8 cellular contexts compared by ENCODE assay signal in genomic region chr1:55702064-55702463, GRCh38.
DNase-seq lines count a peak whose midpoint lies in the region; ATAC-seq, FAIRE-seq and TF ChIP-seq lines count a peak whose summit lies in the region.

No MANE protein-coding gene starts in this region.

- TF ChIP-seq CTCF in IMR-90 (conservative IDR thresholded peaks at IDR 0.05; ENCODE audit: low read depth, low read length) = peak; percentile 49
- peak; percentile 63 to 85 (median 68) for TF ChIP-seq CTCF in adrenal gland (IDR thresholded peaks at IDR 0.05)
- TF ChIP-seq CTCF in HepG2 (CRISPR knock-in tag; IDR thresholded peaks at IDR 0.05) = peak; percentile 54

- in situ Hi-C loops in IMR-90 (cut with MboI; ENCODE audit: low sequenced_read_pairs) (no loop called here), HepG2 (cut with HindIII; ENCODE audit: extremely low pct_ligation_motif_present, low pct_unique_long_range_greater_than_20kb) (no loop called here)

- no peak overlapping the region for H2AFZ ChIP-seq in IMR-90 (replicated peaks; ENCODE audit: low read length, poor library complexity)
- no peak overlapping the region for H2AFZ ChIP-seq in HepG2 (ENCODE audit: low read length)

- H3K27me3 ChIP-seq in IMR-90 (ENCODE audit: control insufficient read depth, insufficient read depth, low read length) (no peaks in the 10 kb centered on the region), adrenal gland (no peaks in the 10 kb centered on the region), HepG2 (ENCODE audit: control insufficient read depth in 1 of 2, insufficient read depth in 2 of 2, low read length in 2 of 2) (no peaks in the 10 kb centered on the region)

- peak overlapping the region; percentile 84 for H2BK120ac ChIP-seq in IMR-90 (ENCODE audit: low read depth, low read length)

- peak overlapping the region; percentile 6 to 52; a peak in 3 of 4 replicates for H4K8ac ChIP-seq in IMR-90 (ENCODE audit: low read depth in 2 of 2, low read length in 2 of 2)

- H3K36me3 Mint-ChIP-seq in activated CD4-positive, alpha-beta T cell treated with anti-CD3 and anti-CD28 coated beads for 36 hours (ENCODE audit: low read depth) = no peaks in the 10 kb centered on the region

- 93% methylated on average over 1 of the region's 1 CpG; no CpG with 5 or more reads in 1 of the 2 experiments for WGBS in IMR-90 (ENCODE audit: extremely low coverage in 2 of 2, insufficient read length in 1 of 2), 2 experiments
- WGBS in adrenal gland, 4 donors = 53 to 62% (median 58%) methylated on average over 1 of the region's 1 CpG
- WGBS in HepG2 (ENCODE audit: low lambda C conversion rate) = 15% methylated on average over 1 of the region's 1 CpG

- no TSS peak for BruUV-seq in IMR-90 (replicated peaks; lab: Mats Ljungman, UMichigan)
- BruUV-seq in HepG2 (replicated peaks; lab: Mats Ljungman, UMichigan) = no TSS peak

- no peaks in the 10 kb centered on the region for H3K9me3 ChIP-seq in IMR-90 (ENCODE audit: control insufficient read depth, insufficient read depth, low read length)
- no peaks in the 10 kb centered on the region for H3K9me3 ChIP-seq in adrenal gland (replicated peaks in 1 of 3)
- H3K9me3 ChIP-seq in HepG2 (ENCODE audit: low read length) = no peaks in the 10 kb centered on the region

- peak overlapping the region; percentile 71 for H2BK5ac ChIP-seq in IMR-90 (ENCODE audit: low read depth, low read length, poor library complexity, severe bottlenecking)

- TF ChIP-seq RAD21 in IMR-90 (IDR thresholded peaks at IDR 0.05; ENCODE audit: low read length) (peak; percentile 42), HepG2 (CRISPR knock-in tag; IDR thresholded peaks at IDR 0.05) (peak; percentile 59)

- H3K18ac ChIP-seq in IMR-90 (ENCODE audit: low read depth, low read length) = peak overlapping the region; percentile 96

- CTCF ChIA-PET in IMR-90 (lab: Yijun Ruan, JAX) = interaction anchor here (1.0 to 1.4 kb wide), 2 partner anchors 145 to 882 kb away, joined by 3 to 4 read pairs; no protein-coding TSS in a partner anchor
- CTCF ChIA-PET in HepG2 (lab: Yijun Ruan, JAX; ENCODE audit: low intra/inter-chr PET ratio, low total read pairs) = interaction anchor here (1.3 kb wide), 1 partner anchor 191 kb away, joined by 4 read pairs; no protein-coding TSS in a partner anchor
- CTCF ChIA-PET in activated CD4-positive, alpha-beta T cell treated with anti-CD3 and anti-CD28 coated beads for 36 hours (lab: Charles Lee) = interaction anchor here (0.7 kb wide), 1 partner anchor 1129 kb away, joined by 3 read pairs; no protein-coding TSS in a partner anchor

- H3K4me2 ChIP-seq in IMR-90 (ENCODE audit: low read depth, low read length) (no peak overlapping the region), HepG2 (ENCODE audit: low read depth, low read length) (no peak overlapping the region)

- no peak overlapping the region for H3K4me3 Mint-ChIP-seq in activated CD4-positive, alpha-beta T cell treated with anti-CD3 and anti-CD28 coated beads for 36 hours

- peak overlapping the region; percentile 93; the same call in 2 of the 3 replicates for H2BK15ac ChIP-seq in IMR-90 (ENCODE audit: low read depth, low read length)

- H3K4ac ChIP-seq in IMR-90 (ENCODE audit: low read depth, low read length) = peak overlapping the region; percentile 80

- peaks cover 8% of the 10 kb centered on the region for H3K9me1 ChIP-seq in IMR-90 (ENCODE audit: insufficient read depth, low read length)

- H3K27ac ChIP-seq in IMR-90 (ENCODE audit: insufficient read depth, low read length) (peak overlapping the region; percentile 22; the same call in 1 of the 2 replicates), adrenal gland (no peak overlapping the region), HepG2 (ENCODE audit: extremely low read length, insufficient read depth, low read length) (no peak overlapping the region)

- TF ChIP-seq EP300 in HepG2 (IDR thresholded peaks at IDR 0.05; ENCODE audit: low read depth in 2 of 2, low read length in 2 of 2) = no peak
- TF ChIP-seq EP300 in HepG2 (CRISPR knock-in tag; IDR thresholded peaks at IDR 0.05; ENCODE audit: borderline replicate concordance) = no peak

- H3K27ac Mint-ChIP-seq in activated CD4-positive, alpha-beta T cell treated with anti-CD3 and anti-CD28 coated beads for 36 hours = no peak overlapping the region

- POLR2A ChIA-PET in IMR-90 (lab: Charles Lee; ENCODE audit: unreplicated experiment) (no interaction called here), HepG2 (lab: Yijun Ruan, JAX) (no interaction called here)
- POLR2A ChIA-PET in activated CD4-positive, alpha-beta T cell treated with anti-CD3 and anti-CD28 coated beads for 36 hours (lab: Charles Lee) = no interaction called here

- H4K20me1 ChIP-seq in IMR-90 (ENCODE audit: insufficient read depth, low read length) (no peaks in the 10 kb centered on the region), HepG2 (ENCODE audit: insufficient read depth, low read length) (no peaks in the 10 kb centered on the region)

- peak; percentile 36 for FAIRE-seq in HepG2 (lab: Jason Lieb, UNC)

- H3K4me1 ChIP-seq in IMR-90 (ENCODE audit: control insufficient read depth, insufficient read depth, low read length) (peaks cover 22% of the 10 kb centered on the region), adrenal gland (replicated peaks in 1 of 2) (no peaks in the 10 kb centered on the region), HepG2 (ENCODE audit: insufficient read depth, low read length) (no peaks in the 10 kb centered on the region; the same call in 1 of the 2 replicates)

- intact Hi-C loops in IMR-90 (cut with micrococcal nuclease) = no loop called here
- intact Hi-C loops in adrenal gland (cut with DNase I) = no loop called here
- intact Hi-C loops in HepG2 (cut with micrococcal nuclease; ENCODE audit: unreplicated experiment) = no loop called here
- intact Hi-C loops in activated CD4-positive, alpha-beta T cell treated with anti-CD3 and anti-CD28 coated beads for 36 hours (cut with DNase I, micrococcal nuclease) = no loop called here

- H3K14ac ChIP-seq in IMR-90 (replicated peaks; ENCODE audit: low read depth, low read length) = peak overlapping the region; percentile 57; the same call in 1 of the 2 replicates

- H3K56ac ChIP-seq in IMR-90 (ENCODE audit: extremely low read depth, insufficient read depth, low read length) = no peak overlapping the region

- DNase-seq in CMK (ENCODE audit: low read depth) = peak; percentile 14
- DNase-seq in IMR-90 = no peak
- peak in 1 of 7 donors; percentile 30 for DNase-seq in adrenal gland
- DNase-seq in HepG2 (ENCODE audit: low spot score) = peak; percentile 24
- DNase-seq in middle frontal gyrus (ENCODE audit: extremely low spot score, low spot score) = no peak
- DNase-seq in activated CD4-positive, alpha-beta T cell treated with anti-CD3 and anti-CD28 coated beads for 36 hours = no peak
- no peak for DNase-seq in midbrain (lab: John Stamatoyannopoulos, UW)

- no peaks in the 10 kb centered on the region for H3K79me1 ChIP-seq in IMR-90 (ENCODE audit: low read depth in 1 of 2, low read length in 2 of 2)

- TF ChIP-seq POLR2A in IMR-90 (IDR thresholded peaks at IDR 0.05; ENCODE audit: low read depth, low read length) = no peak
- no peak for TF ChIP-seq POLR2A in adrenal gland (IDR thresholded peaks at IDR 0.05)
- no peak for TF ChIP-seq POLR2A in HepG2 (IDR thresholded peaks at IDR 0.05; ENCODE audit: insufficient read depth in 1 of 2, low read depth in 2 of 2, low read length in 2 of 2)

- H3K36me3 ChIP-seq in IMR-90 (ENCODE audit: control insufficient read depth, insufficient read depth, low read length) = no peaks in the 10 kb centered on the region
- H3K36me3 ChIP-seq in adrenal gland (replicated peaks in 1 of 2) = no peaks in the 10 kb centered on the region
- no peaks in the 10 kb centered on the region for H3K36me3 ChIP-seq in HepG2 (replicated peaks in 1 of 2; ENCODE audit: control insufficient read depth in 1 of 2, insufficient read depth in 2 of 2, low read length in 2 of 2)

- no peak overlapping the region for H3K4me3 ChIP-seq in IMR-90 (ENCODE audit: insufficient read depth, low read depth, low read length)
- no peak overlapping the region for H3K4me3 ChIP-seq in adrenal gland
- no peak overlapping the region for H3K4me3 ChIP-seq in HepG2 (replicated peaks in 1 of 3; ENCODE audit: insufficient read depth in 1 of 3, low read depth in 2 of 3, low read length in 3 of 3)

- peak overlapping the region; percentile 87 for H2AK5ac ChIP-seq in IMR-90 (ENCODE audit: low read depth, low read length)

- no peaks in the 10 kb centered on the region for H3K4me1 Mint-ChIP-seq in activated CD4-positive, alpha-beta T cell treated with anti-CD3 and anti-CD28 coated beads for 36 hours

- no peak overlapping the region for H3K23ac ChIP-seq in IMR-90 (ENCODE audit: low read depth, low read length)

- no peak overlapping the region for H3K9ac ChIP-seq in IMR-90 (ENCODE audit: low read depth, low read length)
- no peak overlapping the region for H3K9ac ChIP-seq in HepG2 (ENCODE audit: insufficient read depth, low read depth, low read length)

- peak overlapping the region; percentile 96 for H4K5ac ChIP-seq in IMR-90 (ENCODE audit: low read depth, low read length)

- peak; percentile 93 for ATAC-seq in GM21367 (IDR thresholded peaks at IDR 0.05; ENCODE audit: unreplicated experiment)
- ATAC-seq in IMR-90 (ENCODE audit: low read depth) = no peak
- peak; percentile 81 for ATAC-seq in HepG2
- no peak for ATAC-seq in activated CD4-positive, alpha-beta T cell treated with anti-CD3 and anti-CD28 coated beads for 36 hours

- H3K9me3 Mint-ChIP-seq in activated CD4-positive, alpha-beta T cell treated with anti-CD3 and anti-CD28 coated beads for 36 hours (ENCODE audit: low read depth) = no peaks in the 10 kb centered on the region

- no peaks in the 10 kb centered on the region for H3K79me2 ChIP-seq in HepG2 (ENCODE audit: insufficient read depth, low read length)

- H2AK9ac ChIP-seq in IMR-90 (replicated peaks; ENCODE audit: low read depth, low read length, poor library complexity) = no peak overlapping the region

- dilution Hi-C loops in IMR-90 (cut with HindIII; ENCODE audit: low sequenced_read_pairs, unreplicated experiment) = no loop called here

- H4K91ac ChIP-seq in IMR-90 (ENCODE audit: insufficient read depth, low read depth, low read length) = peak overlapping the region; percentile 61

- peak overlapping the region; percentile 90 for H2BK20ac ChIP-seq in IMR-90 (ENCODE audit: low read depth, low read length)

- H3K27me3 Mint-ChIP-seq in activated CD4-positive, alpha-beta T cell treated with anti-CD3 and anti-CD28 coated beads for 36 hours = no peaks in the 10 kb centered on the region

TF ChIP-seq in IMR-90, 13 proteins besides CTCF, POLR2A, EP300 and RAD21:
- TF ChIP-seq MXI1 (IDR thresholded peaks at IDR 0.05; ENCODE audit: borderline replicate concordance, low read depth, low read length) (no peak), SMC3 (IDR thresholded peaks at IDR 0.05; ENCODE audit: low read depth, low read length) (peak; percentile 31; the same call in 1 of the 2 replicates)
TF ChIP-seq in IMR-90: peak in this region for 1.

TF ChIP-seq in HepG2, 621 proteins besides CTCF, POLR2A, EP300 and RAD21 (continues in another document):
- TF ChIP-seq STAG1 (CRISPR knock-in tag; IDR thresholded peaks at IDR 0.05) = peak; percentile 63
- TF ChIP-seq ZNF282 (IDR thresholded peaks at IDR 0.05; ENCODE audit: partially characterized antibody) = no peak
- peak; percentile 81; the same call in 1 of the 2 replicates for TF ChIP-seq ZNF576 (CRISPR knock-in tag; IDR thresholded peaks at IDR 0.05)

Comparison
In these comparisons a context has a peak if more than half of its experiments do, and no peak if none do; other contexts are left out.
1. DNase-seq: peak in CMK (single experiment) and HepG2 (single experiment); none in IMR-90 (single experiment), middle frontal gyrus (single experiment), activated CD4-positive, alpha-beta T cell treated with anti-CD3 and anti-CD28 coated beads for 36 hours (single experiment) and midbrain (single experiment).
2. ATAC-seq: peak in GM21367 (single experiment) and HepG2 (single experiment); none in IMR-90 (single experiment) and activated CD4-positive, alpha-beta T cell treated with anti-CD3 and anti-CD28 coated beads for 36 hours (single experiment).
3. Peak in every context shown above with its lines, with median percentiles within 50 percentile points of each other: CTCF ChIP-seq.